ENCODE assay signal across 13 cellular contexts in the genomic region with DNA sequence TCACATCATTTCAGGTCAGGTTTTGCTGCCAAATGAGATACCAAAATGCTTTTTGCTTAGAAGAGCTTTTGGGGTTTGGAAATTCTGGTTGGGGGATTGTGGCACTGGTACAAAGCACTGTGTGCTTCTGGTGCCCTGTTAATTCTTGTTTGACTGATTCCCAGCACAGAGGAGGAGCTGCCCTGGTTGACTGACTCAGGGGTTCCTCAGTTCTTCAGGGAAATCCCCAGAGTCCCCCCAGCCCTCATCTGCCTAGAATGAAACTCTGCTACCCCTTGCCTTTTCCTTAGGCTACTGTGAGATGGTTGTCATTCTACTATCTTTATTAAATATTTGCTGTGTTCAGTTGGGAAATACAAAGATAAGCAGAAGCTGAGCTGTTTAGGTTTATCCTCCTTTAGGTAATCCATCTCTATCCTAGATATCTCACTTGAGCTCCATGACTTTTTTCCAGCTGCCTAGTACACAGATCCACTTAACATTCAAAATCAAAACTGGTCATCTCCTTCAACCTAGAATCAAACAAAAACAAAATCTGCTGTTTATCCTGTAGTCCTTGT. TPM values are rescaled to one million over a fixed set of nuclear protein-coding genes. Genes with fewer than 3 reads are reported as not detected.
DNase-seq lines count a peak whose midpoint lies in the region; FAIRE-seq and TF ChIP-seq lines count a peak whose summit lies in the region.
"Had no signal": no experiment of that assay in that cellular context is flagged by ENCODE, and none has a peak within 500 bp of the region (broad histone marks: within the 10 kb centered on the region; RNA-seq: fewer than 3 reads in every experiment).

No MANE protein-coding gene starts in this region.

- TF ChIP-seq POLR2A in H54 (IDR thresholded peaks at IDR 0.05; ENCODE audit: low read depth, low read length) = no peak

- H3K36me3 ChIP-seq in bronchial epithelial cell (ENCODE audit: control insufficient read depth, insufficient read depth, low read length) = no peaks in the 10 kb centered on the region

- FAIRE-seq in D721Med (lab: Jason Lieb, UNC) (peak; percentile 78), bronchial epithelial cell (lab: Jason Lieb, UNC) (peak; percentile 18), H54 (lab: Jason Lieb, UNC) (no peak)
- FAIRE-seq: A549, HTR-8/SVneo had no signal

- no peaks in the 10 kb centered on the region for H3K4me1 Mint-ChIP-seq in nephron progenitor cell

- H3K36me3 Mint-ChIP-seq in nephron progenitor cell (ENCODE audit: low read depth) = no peaks in the 10 kb centered on the region
- H3K36me3 Mint-ChIP-seq: CD14-positive monocyte; CD8-positive, alpha-beta T cell had no signal

- H3K9me3 Mint-ChIP-seq in nephron progenitor cell = no peaks in the 10 kb centered on the region

- H3K4me3 ChIP-seq in bronchial epithelial cell (ENCODE audit: low read depth, low read length) = no peak overlapping the region
- H3K4me3 ChIP-seq: A549 had no signal

- no peaks in the 10 kb centered on the region for H3K27me3 Mint-ChIP-seq in nephron progenitor cell (ENCODE audit: low read depth, poor library complexity)

- TF ChIP-seq CTCF in D721Med (IDR thresholded peaks at IDR 0.05; ENCODE audit: insufficient read depth, missing control alignments) = no peak
- no peak for TF ChIP-seq CTCF in bronchial epithelial cell (IDR thresholded peaks at IDR 0.05; ENCODE audit: insufficient read depth, low read length, severe bottlenecking)
- TF ChIP-seq CTCF in nephron progenitor cell (IDR thresholded peaks at IDR 0.05) = no peak

- no peak overlapping the region for H3K4me3 Mint-ChIP-seq in nephron progenitor cell
- H3K4me3 Mint-ChIP-seq: CD14-positive monocyte; CD8-positive, alpha-beta T cell had no signal

- H3K27ac Mint-ChIP-seq in nephron progenitor cell = peak overlapping the region; percentile 67
- H3K27ac Mint-ChIP-seq: CD8-positive, alpha-beta T cell had no signal

- DNase-seq in D721Med (ENCODE audit: insufficient read length, low spot score) = no peak
- peak; percentile 28 for DNase-seq in NCI-H226
- DNase-seq in bronchial epithelial cell (ENCODE audit: low read depth) = no peak
- DNase-seq in nephron progenitor cell = no peak
- DNase-seq in H54 (ENCODE audit: insufficient read length, low spot score) = no peak
- no peak for DNase-seq in KG1 (lab: John Stamatoyannopoulos, UW)
- DNase-seq in DMS79 treated with DMSO at 0.1 percent for 48 hours (lab: John Stamatoyannopoulos, UW) = no peak
- DNase-seq: CD8-positive, alpha-beta T cell; COR-L47; GF-D8 had no signal

- H3K27me3 ChIP-seq in bronchial epithelial cell (ENCODE audit: control insufficient read depth, insufficient read depth, low read length) = no peaks in the 10 kb centered on the region

RNA-seq across cellular contexts. Expression of a gene that starts 24.9 kb away (rescaled TPM):
- 72.4 and 134 TPM in 2 replicates for total RNA-seq in bronchial epithelial cell

RNA-seq across cellular contexts. Expression of a gene that starts 50.7 kb away (rescaled TPM):
- 2.1 and 3.2 TPM in 2 replicates for total RNA-seq in bronchial epithelial cell
